Comparison of ENCODE assay signal across 1 cellular context in the genomic region with DNA sequence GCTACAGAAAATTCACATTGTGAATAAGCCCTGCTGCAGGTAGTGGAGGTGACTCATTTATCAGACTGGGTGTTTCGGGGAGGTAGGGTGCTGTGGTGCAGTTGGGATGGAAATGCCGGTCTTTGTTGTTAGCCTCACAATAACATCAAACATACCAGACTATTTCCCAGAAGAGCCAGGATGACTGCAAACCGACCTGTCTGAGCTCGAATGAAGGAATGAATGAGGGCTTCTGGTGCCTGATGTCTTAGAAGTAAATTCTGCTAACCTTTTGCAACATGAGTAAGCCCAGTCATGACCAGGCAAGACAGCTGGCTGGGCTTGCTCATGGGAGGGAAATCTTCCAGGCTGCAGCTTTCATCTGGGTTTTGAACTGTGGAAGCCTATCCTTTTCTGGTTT.
TF ChIP-seq lines count a peak whose summit lies in the region.

No MANE protein-coding gene starts in this region.

TF ChIP-seq in HCT116, 20 proteins besides CTCF, POLR2A, EP300 and RAD21 (continued from another document):
- TF ChIP-seq, protein P1, sequence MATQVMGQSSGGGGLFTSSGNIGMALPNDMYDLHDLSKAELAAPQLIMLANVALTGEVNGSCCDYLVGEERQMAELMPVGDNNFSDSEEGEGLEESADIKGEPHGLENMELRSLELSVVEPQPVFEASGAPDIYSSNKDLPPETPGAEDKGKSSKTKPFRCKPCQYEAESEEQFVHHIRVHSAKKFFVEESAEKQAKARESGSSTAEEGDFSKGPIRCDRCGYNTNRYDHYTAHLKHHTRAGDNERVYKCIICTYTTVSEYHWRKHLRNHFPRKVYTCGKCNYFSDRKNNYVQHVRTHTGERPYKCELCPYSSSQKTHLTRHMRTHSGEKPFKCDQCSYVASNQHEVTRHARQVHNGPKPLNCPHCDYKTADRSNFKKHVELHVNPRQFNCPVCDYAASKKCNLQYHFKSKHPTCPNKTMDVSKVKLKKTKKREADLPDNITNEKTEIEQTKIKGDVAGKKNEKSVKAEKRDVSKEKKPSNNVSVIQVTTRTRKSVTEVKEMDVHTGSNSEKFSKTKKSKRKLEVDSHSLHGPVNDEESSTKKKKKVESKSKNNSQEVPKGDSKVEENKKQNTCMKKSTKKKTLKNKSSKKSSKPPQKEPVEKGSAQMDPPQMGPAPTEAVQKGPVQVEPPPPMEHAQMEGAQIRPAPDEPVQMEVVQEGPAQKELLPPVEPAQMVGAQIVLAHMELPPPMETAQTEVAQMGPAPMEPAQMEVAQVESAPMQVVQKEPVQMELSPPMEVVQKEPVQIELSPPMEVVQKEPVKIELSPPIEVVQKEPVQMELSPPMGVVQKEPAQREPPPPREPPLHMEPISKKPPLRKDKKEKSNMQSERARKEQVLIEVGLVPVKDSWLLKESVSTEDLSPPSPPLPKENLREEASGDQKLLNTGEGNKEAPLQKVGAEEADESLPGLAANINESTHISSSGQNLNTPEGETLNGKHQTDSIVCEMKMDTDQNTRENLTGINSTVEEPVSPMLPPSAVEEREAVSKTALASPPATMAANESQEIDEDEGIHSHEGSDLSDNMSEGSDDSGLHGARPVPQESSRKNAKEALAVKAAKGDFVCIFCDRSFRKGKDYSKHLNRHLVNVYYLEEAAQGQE (IDR thresholded peaks at IDR 0.05; ENCODE audit: low read depth), result no peak
- TF ChIP-seq CEBPB (IDR thresholded peaks at IDR 0.05; ENCODE audit: low read depth) (no peak), EGR1 (IDR thresholded peaks at IDR 0.05; ENCODE audit: low read depth) (no peak)
- TF ChIP-seq, protein P2, sequence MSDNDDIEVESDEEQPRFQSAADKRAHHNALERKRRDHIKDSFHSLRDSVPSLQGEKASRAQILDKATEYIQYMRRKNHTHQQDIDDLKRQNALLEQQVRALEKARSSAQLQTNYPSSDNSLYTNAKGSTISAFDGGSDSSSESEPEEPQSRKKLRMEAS (IDR thresholded peaks at IDR 0.05), result no peak
